ENCODE assay signal across 17 cellular contexts in genomic region chr7:123998921-123999320, GRCh38. TPM values are rescaled to one million over a fixed set of nuclear protein-coding genes. Genes with fewer than 3 reads are reported as not detected.
DNase-seq lines count a peak whose midpoint lies in the region; ATAC-seq and TF ChIP-seq lines count a peak whose summit lies in the region.
"Had no signal": no experiment of that assay in that cellular context is flagged by ENCODE, and none has a peak within 500 bp of the region (broad histone marks: within the 10 kb centered on the region; RNA-seq: fewer than 3 reads in every experiment).

No MANE protein-coding gene starts in this region.

- DNase-seq in HL-60 (ENCODE audit: low read depth in 1 of 2, low spot score in 1 of 2) (peak in 1 of 2 experiments; percentile 68), NB4 (ENCODE audit: low read depth) (peak; percentile 73), SKM-1 treated with dmso at 0.1 percent for 144 hours (lab: John Stamatoyannopoulos, UW; ENCODE audit: unreplicated experiment) (peak; percentile 67), osteoblast (ENCODE audit: insufficient read length, low spot score, missing footprints) (peak; percentile 6), HUDEP-2 (lab: John Stamatoyannopoulos, UW; ENCODE audit: unreplicated experiment in 76 of 76) (no peak), GM13976 (ENCODE audit: low spot score) (no peak)
- DNase-seq: C1 segment of cervical spinal cord; Calu3; CD4-positive, alpha-beta T cell; DMS 273 treated with DMSO at 0.1 percent for 48 hours; H7 had no signal

- H4K20me1 ChIP-seq in osteoblast (ENCODE audit: insufficient read depth, low read length) = no peaks in the 10 kb centered on the region

- no peaks in the 10 kb centered on the region for H3K4me1 ChIP-seq in osteoblast (ENCODE audit: insufficient read depth, low read length)

- no peak overlapping the region for H3K4me2 ChIP-seq in osteoblast (ENCODE audit: insufficient read depth, low read length)
- H3K4me2 ChIP-seq: GM23338 had no signal

- no peak overlapping the region for H2AFZ ChIP-seq in osteoblast (ENCODE audit: low read length)
- H2AFZ ChIP-seq: GM23338 had no signal

- ATAC-seq in HG02642 (IDR thresholded peaks at IDR 0.05; ENCODE audit: poor library complexity, unreplicated experiment) = no peak
- ATAC-seq: GM23338, HepG2 had no signal

- H3K27me3 ChIP-seq in HL-60 (ENCODE audit: insufficient read depth, poor library complexity, severe bottlenecking) (no peaks in the 10 kb centered on the region), osteoblast (ENCODE audit: insufficient read depth, low read length) (no peaks in the 10 kb centered on the region)

- in situ Hi-C loops in GM13976 (cut with MboI; ENCODE audit: low sequenced_read_pairs, unreplicated experiment) = no loop called here

- no peak overlapping the region for H3K4me3 ChIP-seq in HL-60 (replicated peaks; ENCODE audit: insufficient read depth, low read length)
- no peak overlapping the region for H3K4me3 ChIP-seq in NB4 (ENCODE audit: low read depth, low read length)
- H3K4me3 ChIP-seq in osteoblast (ENCODE audit: insufficient read depth, low read length) = no peak overlapping the region
- H3K4me3 ChIP-seq: GM23338 had no signal

- H3K27ac ChIP-seq in HL-60 (replicated peaks) (peak overlapping the region; percentile 73), osteoblast (ENCODE audit: low read depth, low read length) (no peak overlapping the region)

- no peak for TF ChIP-seq POLR2A in NB4 (IDR thresholded peaks at IDR 0.05; ENCODE audit: extremely low read depth, insufficient read length)

- H3K36me3 ChIP-seq in osteoblast (ENCODE audit: insufficient read depth, low read length) = no peaks in the 10 kb centered on the region

- H3K79me2 ChIP-seq in osteoblast (ENCODE audit: insufficient read depth, low read length) = no peaks in the 10 kb centered on the region

- TF ChIP-seq CTCF in HL-60 (IDR thresholded peaks at IDR 0.05; ENCODE audit: insufficient read depth, low read length) (no peak), NB4 (IDR thresholded peaks at IDR 0.05; ENCODE audit: low read depth, low read length) (no peak), osteoblast (IDR thresholded peaks at IDR 0.05; ENCODE audit: extremely low read depth, low read depth, low read length) (no peak), GM13976 (IDR thresholded peaks at IDR 0.05; ENCODE audit: borderline replicate concordance, control extremely low read depth, extremely low read depth, insufficient read depth, missing control alignments) (no peak)

- no peaks in the 10 kb centered on the region for H3K9me3 ChIP-seq in osteoblast (ENCODE audit: low read depth, low read length)

RNA-seq across cellular contexts. Expression of gene TMEM229A, which starts 33.9 kb away (rescaled TPM):
- total RNA-seq in osteoblast = not detected in 2 replicates
- total RNA-seq: B cell; Calu3; CD4-positive, alpha-beta T cell; Daoy; HepG2; HT-29 had no signal

Comparison
In these comparisons a context has a peak if more than half of its experiments do, and no peak if none do; other contexts are left out.
1. DNase-seq: peak in NB4 (single experiment), SKM-1 treated with dmso at 0.1 percent for 144 hours (single experiment) and osteoblast (single experiment); none in HUDEP-2 (0 of 76) and GM13976 (single experiment).